1 cellular context compared by ENCODE assay signal in genomic region chr19:16249826-16250434, GRCh38.
TF ChIP-seq lines count a peak whose summit lies in the region.

No MANE protein-coding gene starts in this region.

TF ChIP-seq in endothelial cell of umbilical vein, 7 proteins besides CTCF, POLR2A, EP300 and RAD21:
- no peak for TF ChIP-seq GATA2 (IDR thresholded peaks at IDR 0.05; ENCODE audit: insufficient read depth, insufficient read length, low read depth, low read length)
- no peak for TF ChIP-seq EZH2 (IDR thresholded peaks at IDR 0.05; ENCODE audit: borderline replicate concordance, low read depth, low read length, severe bottlenecking)
- TF ChIP-seq MAX (IDR thresholded peaks at IDR 0.05; ENCODE audit: insufficient read depth, insufficient read length), result no peak
- no peak for TF ChIP-seq POLR2AphosphoS5 (IDR thresholded peaks at IDR 0.05; ENCODE audit: insufficient read depth, low read depth, low read length)
- TF ChIP-seq MYC (IDR thresholded peaks at IDR 0.05; ENCODE audit: low read depth, low read length), result no peak
- no peak for TF ChIP-seq JUN (IDR thresholded peaks at IDR 0.05; ENCODE audit: borderline replicate concordance, insufficient read depth, insufficient read length, low read depth)
- no peak for TF ChIP-seq FOS (IDR thresholded peaks at IDR 0.05; ENCODE audit: borderline replicate concordance, insufficient read depth, low read length)
